Comparison of ENCODE assay signal across 1 cellular context in the genomic region with DNA sequence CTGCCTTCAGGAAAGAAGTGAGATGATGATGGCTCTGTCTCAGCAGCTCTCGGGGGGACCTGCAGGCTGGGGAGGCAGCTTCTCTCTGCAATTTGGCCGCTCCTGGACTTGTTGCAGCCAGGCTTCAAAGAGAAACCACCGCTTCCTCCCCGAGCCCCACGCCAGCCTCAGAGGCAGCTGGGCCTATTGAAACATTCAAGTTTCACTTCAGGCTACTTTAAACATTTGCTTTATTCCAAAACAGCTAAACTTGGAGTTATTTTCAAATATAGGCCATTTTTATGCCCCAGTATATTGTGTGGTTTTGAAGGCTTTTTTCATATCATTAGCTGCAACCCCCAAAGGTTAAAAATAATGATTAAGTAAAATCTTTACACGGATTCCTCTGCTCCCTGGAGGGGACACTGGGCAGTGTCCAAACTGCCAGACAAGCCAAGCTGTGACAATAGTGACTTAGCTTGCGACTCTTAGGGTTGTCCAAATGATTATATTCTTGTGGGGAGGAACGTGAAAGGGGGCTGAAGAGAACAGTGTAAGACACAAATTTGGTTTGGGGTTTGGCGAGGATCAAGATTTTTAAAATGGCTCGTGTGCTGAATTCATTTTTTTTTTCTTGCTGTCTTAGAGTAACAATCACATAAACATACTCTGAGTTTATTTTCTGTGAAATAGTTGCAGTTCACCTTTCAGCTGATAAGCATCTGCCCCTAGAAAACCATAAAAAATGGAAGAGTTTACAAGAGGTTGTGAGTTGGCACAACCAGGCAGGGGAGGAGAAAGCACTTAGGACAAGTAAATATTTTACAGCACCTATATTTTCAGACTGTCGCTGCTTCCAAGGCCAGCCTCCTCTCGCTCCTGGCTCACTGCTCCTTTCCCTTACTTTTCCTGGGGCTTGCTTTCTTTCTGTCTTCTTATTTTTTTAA.
TF ChIP-seq lines count a peak whose summit lies in the region.

No MANE protein-coding gene starts in this region.

TF ChIP-seq in HepG2, 621 proteins besides CTCF, POLR2A, EP300 and RAD21 (continued from another document):
- TF ChIP-seq POLR2G (IDR thresholded peaks at IDR 0.05; ENCODE audit: low read depth, low read length): 0 out of 2 replicates have a peak, but pooled peaks have one; percentile 17
- no peak for TF ChIP-seq HOXA9 (CRISPR knock-in tag; IDR thresholded peaks at IDR 0.05; ENCODE audit: borderline replicate concordance)
- TF ChIP-seq GATAD2A (CRISPR knock-in tag; IDR thresholded peaks at IDR 0.05): peak; percentile 40
- TF ChIP-seq HDAC2 (CRISPR knock-in tag; IDR thresholded peaks at IDR 0.05): 0 out of 2 replicates have a peak, but pooled peaks have one; percentile 18
- TF ChIP-seq SOX13 (IDR thresholded peaks at IDR 0.05): no peak
- peak in 1 of 2 experiments; percentile 45; a peak in 2 of 4 replicates for TF ChIP-seq SOX13 (CRISPR knock-in tag; conservative IDR thresholded peaks at IDR 0.05 in 1 of 2, IDR thresholded peaks at IDR 0.05 in 1 of 2)
- TF ChIP-seq ZNF292 (CRISPR knock-in tag; IDR thresholded peaks at IDR 0.05; ENCODE audit: borderline replicate concordance, low read depth): peak; percentile 33
- peak; percentile 74; the same call in 1 of the 2 replicates for TF ChIP-seq TCF7 (IDR thresholded peaks at IDR 0.05; ENCODE audit: low read depth)
- 0 out of 2 replicates have a peak, but pooled peaks have one; percentile 7 for TF ChIP-seq NR2F6 (IDR thresholded peaks at IDR 0.05)
- TF ChIP-seq NR2F6 (CRISPR knock-in tag; IDR thresholded peaks at IDR 0.05): peak; percentile 41
- TF ChIP-seq, protein P1, sequence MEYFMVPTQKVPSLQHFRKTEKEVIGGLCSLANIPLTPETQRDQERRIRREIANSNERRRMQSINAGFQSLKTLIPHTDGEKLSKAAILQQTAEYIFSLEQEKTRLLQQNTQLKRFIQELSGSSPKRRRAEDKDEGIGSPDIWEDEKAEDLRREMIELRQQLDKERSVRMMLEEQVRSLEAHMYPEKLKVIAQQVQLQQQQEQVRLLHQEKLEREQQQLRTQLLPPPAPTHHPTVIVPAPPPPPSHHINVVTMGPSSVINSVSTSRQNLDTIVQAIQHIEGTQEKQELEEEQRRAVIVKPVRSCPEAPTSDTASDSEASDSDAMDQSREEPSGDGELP (IDR thresholded peaks at IDR 0.05; ENCODE audit: borderline replicate concordance, low read depth): peak; percentile 42; the same call in 1 of the 2 replicates
- peak; percentile 51 for TF ChIP-seq ZFX (CRISPR knock-in tag; IDR thresholded peaks at IDR 0.05; ENCODE audit: low read depth)
- no peak for TF ChIP-seq NR2C2 (CRISPR knock-in tag; IDR thresholded peaks at IDR 0.05; ENCODE audit: borderline replicate concordance)
- no peak for TF ChIP-seq FOXP1 (IDR thresholded peaks at IDR 0.05)
- TF ChIP-seq FOXP1 (CRISPR knock-in tag; IDR thresholded peaks at IDR 0.05): peak; percentile 32; the same call in 1 of the 2 replicates
- TF ChIP-seq, protein P2, sequence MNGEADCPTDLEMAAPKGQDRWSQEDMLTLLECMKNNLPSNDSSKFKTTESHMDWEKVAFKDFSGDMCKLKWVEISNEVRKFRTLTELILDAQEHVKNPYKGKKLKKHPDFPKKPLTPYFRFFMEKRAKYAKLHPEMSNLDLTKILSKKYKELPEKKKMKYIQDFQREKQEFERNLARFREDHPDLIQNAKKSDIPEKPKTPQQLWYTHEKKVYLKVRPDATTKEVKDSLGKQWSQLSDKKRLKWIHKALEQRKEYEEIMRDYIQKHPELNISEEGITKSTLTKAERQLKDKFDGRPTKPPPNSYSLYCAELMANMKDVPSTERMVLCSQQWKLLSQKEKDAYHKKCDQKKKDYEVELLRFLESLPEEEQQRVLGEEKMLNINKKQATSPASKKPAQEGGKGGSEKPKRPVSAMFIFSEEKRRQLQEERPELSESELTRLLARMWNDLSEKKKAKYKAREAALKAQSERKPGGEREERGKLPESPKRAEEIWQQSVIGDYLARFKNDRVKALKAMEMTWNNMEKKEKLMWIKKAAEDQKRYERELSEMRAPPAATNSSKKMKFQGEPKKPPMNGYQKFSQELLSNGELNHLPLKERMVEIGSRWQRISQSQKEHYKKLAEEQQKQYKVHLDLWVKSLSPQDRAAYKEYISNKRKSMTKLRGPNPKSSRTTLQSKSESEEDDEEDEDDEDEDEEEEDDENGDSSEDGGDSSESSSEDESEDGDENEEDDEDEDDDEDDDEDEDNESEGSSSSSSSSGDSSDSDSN (CRISPR knock-in tag; IDR thresholded peaks at IDR 0.05): peak; percentile 52; the same call in 1 of the 2 replicates
- TF ChIP-seq KMT2A (CRISPR knock-in tag; IDR thresholded peaks at IDR 0.05): peak; percentile 19; the same call in 1 of the 2 replicates
- TF ChIP-seq BCL6 (CRISPR knock-in tag; IDR thresholded peaks at IDR 0.05): 0 out of 2 replicates have a peak, but pooled peaks have one; percentile 22
- no peak for TF ChIP-seq SIN3B (IDR thresholded peaks at IDR 0.05; ENCODE audit: low read length)
- TF ChIP-seq, protein P3, sequence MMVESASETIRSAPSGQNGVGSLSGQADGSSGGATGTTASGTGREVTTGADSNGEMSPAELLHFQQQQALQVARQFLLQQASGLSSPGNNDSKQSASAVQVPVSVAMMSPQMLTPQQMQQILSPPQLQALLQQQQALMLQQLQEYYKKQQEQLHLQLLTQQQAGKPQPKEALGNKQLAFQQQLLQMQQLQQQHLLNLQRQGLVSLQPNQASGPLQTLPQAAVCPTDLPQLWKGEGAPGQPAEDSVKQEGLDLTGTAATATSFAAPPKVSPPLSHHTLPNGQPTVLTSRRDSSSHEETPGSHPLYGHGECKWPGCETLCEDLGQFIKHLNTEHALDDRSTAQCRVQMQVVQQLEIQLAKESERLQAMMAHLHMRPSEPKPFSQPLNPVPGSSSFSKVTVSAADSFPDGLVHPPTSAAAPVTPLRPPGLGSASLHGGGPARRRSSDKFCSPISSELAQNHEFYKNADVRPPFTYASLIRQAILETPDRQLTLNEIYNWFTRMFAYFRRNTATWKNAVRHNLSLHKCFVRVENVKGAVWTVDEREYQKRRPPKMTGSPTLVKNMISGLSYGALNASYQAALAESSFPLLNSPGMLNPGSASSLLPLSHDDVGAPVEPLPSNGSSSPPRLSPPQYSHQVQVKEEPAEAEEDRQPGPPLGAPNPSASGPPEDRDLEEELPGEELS (CRISPR knock-in tag; IDR thresholded peaks at IDR 0.05): 0 out of 2 replicates have a peak, but pooled peaks have one; percentile 14
- TF ChIP-seq SIX1 (CRISPR knock-in tag; IDR thresholded peaks at IDR 0.05; ENCODE audit: borderline replicate concordance): no peak
- TF ChIP-seq, protein P4, sequence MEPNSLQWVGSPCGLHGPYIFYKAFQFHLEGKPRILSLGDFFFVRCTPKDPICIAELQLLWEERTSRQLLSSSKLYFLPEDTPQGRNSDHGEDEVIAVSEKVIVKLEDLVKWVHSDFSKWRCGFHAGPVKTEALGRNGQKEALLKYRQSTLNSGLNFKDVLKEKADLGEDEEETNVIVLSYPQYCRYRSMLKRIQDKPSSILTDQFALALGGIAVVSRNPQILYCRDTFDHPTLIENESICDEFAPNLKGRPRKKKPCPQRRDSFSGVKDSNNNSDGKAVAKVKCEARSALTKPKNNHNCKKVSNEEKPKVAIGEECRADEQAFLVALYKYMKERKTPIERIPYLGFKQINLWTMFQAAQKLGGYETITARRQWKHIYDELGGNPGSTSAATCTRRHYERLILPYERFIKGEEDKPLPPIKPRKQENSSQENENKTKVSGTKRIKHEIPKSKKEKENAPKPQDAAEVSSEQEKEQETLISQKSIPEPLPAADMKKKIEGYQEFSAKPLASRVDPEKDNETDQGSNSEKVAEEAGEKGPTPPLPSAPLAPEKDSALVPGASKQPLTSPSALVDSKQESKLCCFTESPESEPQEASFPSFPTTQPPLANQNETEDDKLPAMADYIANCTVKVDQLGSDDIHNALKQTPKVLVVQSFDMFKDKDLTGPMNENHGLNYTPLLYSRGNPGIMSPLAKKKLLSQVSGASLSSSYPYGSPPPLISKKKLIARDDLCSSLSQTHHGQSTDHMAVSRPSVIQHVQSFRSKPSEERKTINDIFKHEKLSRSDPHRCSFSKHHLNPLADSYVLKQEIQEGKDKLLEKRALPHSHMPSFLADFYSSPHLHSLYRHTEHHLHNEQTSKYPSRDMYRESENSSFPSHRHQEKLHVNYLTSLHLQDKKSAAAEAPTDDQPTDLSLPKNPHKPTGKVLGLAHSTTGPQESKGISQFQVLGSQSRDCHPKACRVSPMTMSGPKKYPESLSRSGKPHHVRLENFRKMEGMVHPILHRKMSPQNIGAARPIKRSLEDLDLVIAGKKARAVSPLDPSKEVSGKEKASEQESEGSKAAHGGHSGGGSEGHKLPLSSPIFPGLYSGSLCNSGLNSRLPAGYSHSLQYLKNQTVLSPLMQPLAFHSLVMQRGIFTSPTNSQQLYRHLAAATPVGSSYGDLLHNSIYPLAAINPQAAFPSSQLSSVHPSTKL (CRISPR knock-in tag; IDR thresholded peaks at IDR 0.05): peak; percentile 64
- TF ChIP-seq, protein P5, sequence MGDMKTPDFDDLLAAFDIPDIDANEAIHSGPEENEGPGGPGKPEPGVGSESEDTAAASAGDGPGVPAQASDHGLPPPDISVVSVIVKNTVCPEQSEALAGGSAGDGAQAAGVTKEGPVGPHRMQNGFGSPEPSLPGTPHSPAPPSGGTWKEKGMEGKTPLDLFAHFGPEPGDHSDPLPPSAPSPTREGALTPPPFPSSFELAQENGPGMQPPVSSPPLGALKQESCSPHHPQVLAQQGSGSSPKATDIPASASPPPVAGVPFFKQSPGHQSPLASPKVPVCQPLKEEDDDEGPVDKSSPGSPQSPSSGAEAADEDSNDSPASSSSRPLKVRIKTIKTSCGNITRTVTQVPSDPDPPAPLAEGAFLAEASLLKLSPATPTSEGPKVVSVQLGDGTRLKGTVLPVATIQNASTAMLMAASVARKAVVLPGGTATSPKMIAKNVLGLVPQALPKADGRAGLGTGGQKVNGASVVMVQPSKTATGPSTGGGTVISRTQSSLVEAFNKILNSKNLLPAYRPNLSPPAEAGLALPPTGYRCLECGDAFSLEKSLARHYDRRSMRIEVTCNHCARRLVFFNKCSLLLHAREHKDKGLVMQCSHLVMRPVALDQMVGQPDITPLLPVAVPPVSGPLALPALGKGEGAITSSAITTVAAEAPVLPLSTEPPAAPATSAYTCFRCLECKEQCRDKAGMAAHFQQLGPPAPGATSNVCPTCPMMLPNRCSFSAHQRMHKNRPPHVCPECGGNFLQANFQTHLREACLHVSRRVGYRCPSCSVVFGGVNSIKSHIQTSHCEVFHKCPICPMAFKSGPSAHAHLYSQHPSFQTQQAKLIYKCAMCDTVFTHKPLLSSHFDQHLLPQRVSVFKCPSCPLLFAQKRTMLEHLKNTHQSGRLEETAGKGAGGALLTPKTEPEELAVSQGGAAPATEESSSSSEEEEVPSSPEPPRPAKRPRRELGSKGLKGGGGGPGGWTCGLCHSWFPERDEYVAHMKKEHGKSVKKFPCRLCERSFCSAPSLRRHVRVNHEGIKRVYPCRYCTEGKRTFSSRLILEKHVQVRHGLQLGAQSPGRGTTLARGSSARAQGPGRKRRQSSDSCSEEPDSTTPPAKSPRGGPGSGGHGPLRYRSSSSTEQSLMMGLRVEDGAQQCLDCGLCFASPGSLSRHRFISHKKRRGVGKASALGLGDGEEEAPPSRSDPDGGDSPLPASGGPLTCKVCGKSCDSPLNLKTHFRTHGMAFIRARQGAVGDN (CRISPR knock-in tag; IDR thresholded peaks at IDR 0.05): peak; percentile 47
- TF ChIP-seq, protein P6, sequence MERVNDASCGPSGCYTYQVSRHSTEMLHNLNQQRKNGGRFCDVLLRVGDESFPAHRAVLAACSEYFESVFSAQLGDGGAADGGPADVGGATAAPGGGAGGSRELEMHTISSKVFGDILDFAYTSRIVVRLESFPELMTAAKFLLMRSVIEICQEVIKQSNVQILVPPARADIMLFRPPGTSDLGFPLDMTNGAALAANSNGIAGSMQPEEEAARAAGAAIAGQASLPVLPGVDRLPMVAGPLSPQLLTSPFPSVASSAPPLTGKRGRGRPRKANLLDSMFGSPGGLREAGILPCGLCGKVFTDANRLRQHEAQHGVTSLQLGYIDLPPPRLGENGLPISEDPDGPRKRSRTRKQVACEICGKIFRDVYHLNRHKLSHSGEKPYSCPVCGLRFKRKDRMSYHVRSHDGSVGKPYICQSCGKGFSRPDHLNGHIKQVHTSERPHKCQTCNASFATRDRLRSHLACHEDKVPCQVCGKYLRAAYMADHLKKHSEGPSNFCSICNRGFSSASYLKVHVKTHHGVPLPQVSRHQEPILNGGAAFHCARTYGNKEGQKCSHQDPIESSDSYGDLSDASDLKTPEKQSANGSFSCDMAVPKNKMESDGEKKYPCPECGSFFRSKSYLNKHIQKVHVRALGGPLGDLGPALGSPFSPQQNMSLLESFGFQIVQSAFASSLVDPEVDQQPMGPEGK (CRISPR knock-in tag; IDR thresholded peaks at IDR 0.05): peak; percentile 41; the same call in 1 of the 2 replicates
- 0 out of 2 replicates have a peak, but pooled peaks have one; percentile 10 for TF ChIP-seq PITX1 (CRISPR knock-in tag; IDR thresholded peaks at IDR 0.05)
- TF ChIP-seq CREM (IDR thresholded peaks at IDR 0.05): 0 out of 2 replicates have a peak, but pooled peaks have one; percentile 13
- TF ChIP-seq CREM (CRISPR knock-in tag; IDR thresholded peaks at IDR 0.05): no peak
- peak; percentile 37; the same call in 1 of the 2 replicates for TF ChIP-seq KMT2B (CRISPR knock-in tag; IDR thresholded peaks at IDR 0.05)
- no peak for TF ChIP-seq ONECUT2 (CRISPR knock-in tag; IDR thresholded peaks at IDR 0.05)
- TF ChIP-seq ZFY (CRISPR knock-in tag; IDR thresholded peaks at IDR 0.05): peak; percentile 28; the same call in 1 of the 2 replicates
